In the genomic region with DNA sequence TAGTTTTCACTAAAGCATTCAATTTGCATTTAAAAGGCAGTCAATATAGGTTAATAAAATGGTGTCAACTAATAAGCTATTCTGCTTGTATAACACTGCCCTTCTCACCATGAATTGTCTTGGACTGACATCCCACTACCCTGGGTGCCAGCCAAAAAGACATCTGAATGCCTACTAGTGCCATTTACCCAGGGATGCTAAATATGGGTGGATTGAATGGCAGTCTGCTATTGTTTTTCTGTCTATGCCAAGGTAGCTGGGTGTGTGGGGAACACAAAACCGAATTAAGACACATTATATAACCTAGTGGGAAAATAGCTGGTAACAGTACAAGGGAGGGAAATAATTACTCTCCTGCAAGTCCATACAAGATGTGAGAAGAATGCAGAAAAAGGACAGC, we compare ENCODE assay signal across 14 cellular contexts.
"Had no signal": no experiment of that assay in that cellular context is flagged by ENCODE, and none has a peak within 500 bp of the region (broad histone marks: within the 10 kb centered on the region; RNA-seq: fewer than 3 reads in every experiment).

No MANE protein-coding gene starts in this region.

- ATAC-seq: left lobe of liver; mucosa of descending colon; naive thymus-derived CD8-positive, alpha-beta T cell; psoas muscle; right lobe of liver; stimulated activated memory B cell treated with anti-CD40 and anti-IgM and Interleukin-4, amounts not matched to agents 10 μg/mL and 1 μg/mL and 100 μg/mL, for 72 hours had no signal

- DNase-seq: dermis blood vessel endothelial cell; islet precursor cell; mucosa of descending colon; naive thymus-derived CD8-positive, alpha-beta T cell; psoas muscle; retina; right lobe of liver; stimulated activated CD4-positive, alpha-beta T cell treated with anti-CD3 and anti-CD28 coated beads, Interleukin-1b, Interleukin-23, amount 100 ng/mL, for 48 hours; stimulated activated CD4-positive, alpha-beta T cell treated with anti-CD3 and anti-CD28 coated beads, Interleukin-4, amount 100 ng/mL, for 24 hours; tibial artery; upper lobe of left lung; uterus had no signal

- H3K4me3 ChIP-seq: mucosa of descending colon, psoas muscle, right lobe of liver, tibial artery, upper lobe of left lung, uterus had no signal
